Comparison of ENCODE assay signal across 9 cellular contexts in the genomic region with DNA sequence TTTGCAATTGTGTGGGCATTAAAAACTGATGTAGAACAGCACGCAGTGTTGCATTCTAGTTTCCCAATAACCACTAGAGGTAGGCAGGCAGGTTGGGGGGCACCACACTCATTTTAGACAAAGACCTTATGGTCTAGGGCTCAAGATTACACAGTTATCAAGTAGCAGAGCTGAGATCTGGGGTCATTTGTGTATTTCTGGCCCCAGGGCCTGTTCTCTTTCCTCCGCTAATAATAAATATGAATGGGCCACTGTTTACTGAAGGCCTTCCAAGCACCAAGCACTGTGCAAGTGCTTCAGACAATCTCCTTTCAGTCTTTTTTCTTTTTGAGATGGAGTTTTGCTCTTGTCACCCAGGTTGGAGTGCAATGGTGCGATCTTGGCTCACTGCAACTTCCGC. TPM values are rescaled to one million over a fixed set of nuclear protein-coding genes. Genes with fewer than 3 reads are reported as not detected.
"Had no signal": no experiment of that assay in that cellular context is flagged by ENCODE, and none has a peak within 500 bp of the region (broad histone marks: within the 10 kb centered on the region; RNA-seq: fewer than 3 reads in every experiment).

No MANE protein-coding gene starts in this region.

- H2AFZ ChIP-seq: GM23338 had no signal

- ATAC-seq: GM23338, K562 had no signal

- DNase-seq: H9, HCEC 1CT, IMR-90, KG1 had no signal

- FAIRE-seq: H1, H54, HTR-8/SVneo, K562 had no signal

- H3K4me2 ChIP-seq: GM23338 had no signal

- H3K4me3 Mint-ChIP-seq: GM23338, H9 had no signal

- H3K27ac Mint-ChIP-seq: GM23338, H9 had no signal

- H3K4me1 Mint-ChIP-seq: GM23338, H9 had no signal

- H3K4me3 ChIP-seq: GM23338, K562 had no signal

RNA-seq across cellular contexts. Expression of a gene that starts 23.9 kb away (rescaled TPM):
- total RNA-seq: IMR-90, K562 had no signal
